In genomic region chr6:44580901-44581300, GRCh38 we compare ENCODE assay signal across 1 cellular context.
TF ChIP-seq lines count a peak whose summit lies in the region.

No MANE protein-coding gene starts in this region.

TF ChIP-seq in GM23338, 12 proteins besides CTCF, POLR2A, EP300 and RAD21 (continued from another document):
- no peak for TF ChIP-seq REST (IDR thresholded peaks at IDR 0.05; ENCODE audit: unreplicated experiment)
- TF ChIP-seq ZNF114 (CRISPR knock-in tag; IDR thresholded peaks at IDR 0.05), result no peak
